18 cellular contexts compared by ENCODE assay signal in the genomic region with DNA sequence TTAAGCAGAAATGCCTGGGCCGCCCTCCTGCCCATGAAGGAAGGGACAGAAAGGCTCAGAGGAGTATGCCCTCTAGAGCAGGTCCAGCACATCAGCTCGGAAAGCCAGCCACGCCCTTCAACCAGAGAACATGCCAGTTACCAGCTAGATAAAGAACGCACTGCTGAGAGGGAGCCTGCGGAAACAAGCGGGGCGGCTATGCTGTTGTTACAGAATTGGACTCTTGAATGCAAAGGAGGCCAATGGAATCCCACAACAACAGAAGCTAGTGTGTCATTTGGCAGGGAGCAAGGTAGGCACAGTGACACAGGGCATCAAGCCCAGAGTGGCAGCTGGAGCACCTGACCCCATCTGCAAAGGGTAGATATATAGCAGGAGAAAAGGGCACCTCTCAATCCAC.
DNase-seq lines count a peak whose midpoint lies in the region; ATAC-seq, FAIRE-seq and TF ChIP-seq lines count a peak whose summit lies in the region.
"Had no signal": no experiment of that assay in that cellular context is flagged by ENCODE, and none has a peak within 500 bp of the region (broad histone marks: within the 10 kb centered on the region; RNA-seq: fewer than 3 reads in every experiment).

No MANE protein-coding gene starts in this region.

- H3K27ac ChIP-seq in liver (ENCODE audit: low read depth in 1 of 2, low read length in 2 of 2) (no peak overlapping the region), HepG2 (ENCODE audit: extremely low read length, insufficient read depth, low read length) (no peak overlapping the region), right lobe of liver (peak overlapping the region in 1 of 3 donors; percentile 56), aorta (ENCODE audit: low read depth in 1 of 2, low read length in 2 of 2) (no peak overlapping the region), SJCRH30 (no peak overlapping the region)
- H3K27ac ChIP-seq: thyroid gland had no signal

- 55% methylated on average over 7 of the region's 7 CpGs for WGBS in liver
- 49% methylated on average over 7 of the region's 7 CpGs for WGBS in HepG2 (ENCODE audit: low lambda C conversion rate)
- 38% methylated on average over 3 of the region's 7 CpGs for WGBS in right lobe of liver (ENCODE audit: insufficient coverage, low coverage, low lambda C conversion rate, missing lambda C conversion rate)
- WGBS in aorta, 2 donors, result 79 to 90% methylated on average over 7 of the region's 7 CpGs

- no peak overlapping the region for H3K4me3 Mint-ChIP-seq in central memory CD8-positive, alpha-beta T cell
- H3K4me3 Mint-ChIP-seq: activated naive CD8-positive, alpha-beta T cell; activated T-cell treated with anti-CD3 and anti-CD28 coated beads, Interleukin-2, amount 50 U/mL, for 24 hours; brain; stimulated activated naive B cell treated with anti-CD40 and anti-IgM and Interleukin-4, amounts not matched to agents 10 μg/mL and 1 μg/mL and 100 μg/mL, for 72 hours had no signal

- no peaks in the 10 kb centered on the region for H3K27me3 Mint-ChIP-seq in central memory CD8-positive, alpha-beta T cell
- H3K27me3 Mint-ChIP-seq: activated T-cell treated with anti-CD3 and anti-CD28 coated beads, Interleukin-2, amount 50 U/mL, for 24 hours; brain had no signal

- H3K4me3 ChIP-seq in liver (ENCODE audit: low read depth in 1 of 3, low read length in 3 of 3) (no peak overlapping the region), HepG2 (replicated peaks in 1 of 3; ENCODE audit: insufficient read depth in 1 of 3, low read depth in 2 of 3, low read length in 3 of 3) (no peak overlapping the region), right lobe of liver (no peak overlapping the region), aorta (ENCODE audit: low read length in 2 of 2) (no peak overlapping the region), SJCRH30 (no peak overlapping the region)
- H3K4me3 ChIP-seq: thyroid gland had no signal

- in situ Hi-C loops in HepG2 (cut with HindIII; ENCODE audit: extremely low pct_ligation_motif_present, low pct_unique_long_range_greater_than_20kb), result no loop called here

- ATAC-seq in HepG2 (no peak), right lobe of liver (peak; percentile 74 to 82 (median 78)), aorta (ENCODE audit: low FRiP score) (peak; percentile 19), HG02885 (IDR thresholded peaks at IDR 0.05; ENCODE audit: poor library complexity, unreplicated experiment) (no peak)
- no peak for ATAC-seq in central memory CD8-positive, alpha-beta T cell (replicated peaks; ENCODE audit: extremely low read depth, poor library complexity, severe bottlenecking)
- ATAC-seq: PC-3 had no signal

- CTCF ChIA-PET in HepG2 (lab: Yijun Ruan, JAX; ENCODE audit: low intra/inter-chr PET ratio, low total read pairs), result no interaction called here

- no peak overlapping the region for H3K9ac ChIP-seq in liver (ENCODE audit: low read depth in 1 of 2, low read length in 2 of 2)
- no peak overlapping the region for H3K9ac ChIP-seq in HepG2 (ENCODE audit: insufficient read depth, low read depth, low read length)

- peak; percentile 39 to 42 for TF ChIP-seq RAD21 in liver (IDR thresholded peaks at IDR 0.05)
- TF ChIP-seq RAD21 in HepG2 (CRISPR knock-in tag; IDR thresholded peaks at IDR 0.05), result no peak

- H3K4me1 ChIP-seq in liver (ENCODE audit: control insufficient read depth in 4 of 4, insufficient read depth in 4 of 4, low read length in 3 of 4), result peaks cover 4 to 14% (median 9%) of the 10 kb centered on the region in 4 donors
- no peaks in the 10 kb centered on the region for H3K4me1 ChIP-seq in HepG2 (ENCODE audit: insufficient read depth, low read length)
- peaks cover 0 to 22% (median 6%) of the 10 kb centered on the region in 4 donors for H3K4me1 ChIP-seq in right lobe of liver
- peaks cover 0 to 2% of the 10 kb centered on the region in 2 donors for H3K4me1 ChIP-seq in aorta (ENCODE audit: control insufficient read depth in 1 of 2, insufficient read depth in 2 of 2, low read length in 2 of 2)
- no peaks in the 10 kb centered on the region for H3K4me1 ChIP-seq in SJCRH30
- H3K4me1 ChIP-seq: thyroid gland had no signal

- TF ChIP-seq CTCF in liver (IDR thresholded peaks at IDR 0.05; ENCODE audit: low read depth, low read length, missing input control) (no peak), HepG2 (CRISPR knock-in tag; IDR thresholded peaks at IDR 0.05) (no peak), right lobe of liver (IDR thresholded peaks at IDR 0.05) (peak in 1 of 4 donors; percentile 8)

- peak overlapping the region; percentile 23 for H3K27ac Mint-ChIP-seq in central memory CD8-positive, alpha-beta T cell (ENCODE audit: low read depth)
- H3K27ac Mint-ChIP-seq: activated naive CD8-positive, alpha-beta T cell; activated T-cell treated with anti-CD3 and anti-CD28 coated beads, Interleukin-2, amount 50 U/mL, for 24 hours; stimulated activated naive B cell treated with anti-CD40 and anti-IgM and Interleukin-4, amounts not matched to agents 10 μg/mL and 1 μg/mL and 100 μg/mL, for 72 hours had no signal

- intact Hi-C loops in HepG2 (cut with micrococcal nuclease; ENCODE audit: unreplicated experiment), result no loop called here
- intact Hi-C loops in right lobe of liver (cut with DNase I), result no loop called here
- intact Hi-C loops in aorta (cut with DNase I), result no loop called here

- H3K27me3 ChIP-seq in liver (ENCODE audit: control insufficient read depth in 4 of 4, insufficient read depth in 4 of 4, low read length in 3 of 4), result no peaks in the 10 kb centered on the region
- no peaks in the 10 kb centered on the region for H3K27me3 ChIP-seq in HepG2 (ENCODE audit: control insufficient read depth in 1 of 2, insufficient read depth in 2 of 2, low read length in 2 of 2)
- H3K27me3 ChIP-seq in right lobe of liver, result no peaks in the 10 kb centered on the region
- no peaks in the 10 kb centered on the region for H3K27me3 ChIP-seq in aorta (ENCODE audit: control insufficient read depth in 1 of 2, insufficient read depth in 2 of 2, low read length in 1 of 2)
- no peaks in the 10 kb centered on the region for H3K27me3 ChIP-seq in SJCRH30
- H3K27me3 ChIP-seq: thyroid gland had no signal

- H3K36me3 ChIP-seq in liver (ENCODE audit: control insufficient read depth in 4 of 4, insufficient read depth in 3 of 4, low read depth in 1 of 4, low read length in 3 of 4), result no peaks in the 10 kb centered on the region
- no peaks in the 10 kb centered on the region for H3K36me3 ChIP-seq in HepG2 (replicated peaks in 1 of 2; ENCODE audit: control insufficient read depth in 1 of 2, insufficient read depth in 2 of 2, low read length in 2 of 2)
- no peaks in the 10 kb centered on the region for H3K36me3 ChIP-seq in right lobe of liver
- H3K36me3 ChIP-seq in aorta (ENCODE audit: control insufficient read depth in 1 of 2, insufficient read depth in 2 of 2, low read length in 1 of 2), result no peaks in the 10 kb centered on the region
- no peaks in the 10 kb centered on the region for H3K36me3 ChIP-seq in SJCRH30
- H3K36me3 ChIP-seq: thyroid gland had no signal

- H3K9me3 Mint-ChIP-seq in central memory CD8-positive, alpha-beta T cell, result no peaks in the 10 kb centered on the region
- H3K9me3 Mint-ChIP-seq: activated T-cell treated with anti-CD3 and anti-CD28 coated beads, Interleukin-2, amount 50 U/mL, for 24 hours had no signal

- no peak overlapping the region for H3K4me2 ChIP-seq in HepG2 (ENCODE audit: low read depth, low read length)

- TF ChIP-seq POLR2A in HepG2 (IDR thresholded peaks at IDR 0.05; ENCODE audit: insufficient read depth in 1 of 2, low read depth in 2 of 2, low read length in 2 of 2) (no peak), right lobe of liver (IDR thresholded peaks at IDR 0.05) (no peak)

- no peaks in the 10 kb centered on the region for H3K79me2 ChIP-seq in HepG2 (ENCODE audit: insufficient read depth, low read length)

- H3K36me3 Mint-ChIP-seq in central memory CD8-positive, alpha-beta T cell (ENCODE audit: insufficient read depth), result no peaks in the 10 kb centered on the region
- H3K36me3 Mint-ChIP-seq: brain; stimulated activated naive B cell treated with anti-CD40 and anti-IgM and Interleukin-4, amounts not matched to agents 10 μg/mL and 1 μg/mL and 100 μg/mL, for 72 hours had no signal

- DNase-seq in HepG2 (ENCODE audit: low spot score), result no peak
- no peak for DNase-seq in central memory CD8-positive, alpha-beta T cell (ENCODE audit: low spot score in 2 of 2)
- peak; percentile 51 to 83 (median 75) for DNase-seq in right lobe of liver
- no peak for DNase-seq in aorta
- DNase-seq in SJCRH30, result no peak
- no peak for DNase-seq in T-helper 9 cell
- DNase-seq: activated T-cell treated with anti-CD3 and anti-CD28 coated beads, Interleukin-2, amount 50 U/mL, for 24 hours; EL; NCI-H774; PC-3; retina; stimulated activated naive B cell treated with anti-CD40 and anti-IgM and Interleukin-4, amounts not matched to agents 10 μg/mL and 1 μg/mL and 100 μg/mL, for 72 hours; thyroid gland had no signal

- no peak overlapping the region for H2AFZ ChIP-seq in HepG2 (ENCODE audit: low read length)

- no peak for TF ChIP-seq EP300 in HepG2 (IDR thresholded peaks at IDR 0.05; ENCODE audit: low read depth in 2 of 2, low read length in 2 of 2)
- no peak for TF ChIP-seq EP300 in HepG2 (CRISPR knock-in tag; IDR thresholded peaks at IDR 0.05; ENCODE audit: borderline replicate concordance)

- BruUV-seq in HepG2 (replicated peaks; lab: Mats Ljungman, UMichigan), result no TSS peak

- FAIRE-seq in HepG2 (lab: Jason Lieb, UNC), result no peak
- FAIRE-seq: GM18507 had no signal

- H4K20me1 ChIP-seq in HepG2 (ENCODE audit: insufficient read depth, low read length), result no peaks in the 10 kb centered on the region

- POLR2A ChIA-PET in HepG2 (lab: Yijun Ruan, JAX), result no interaction called here

- H3K4me1 Mint-ChIP-seq in central memory CD8-positive, alpha-beta T cell, result peaks cover 25% of the 10 kb centered on the region

- H3K9me3 ChIP-seq in liver (ENCODE audit: control insufficient read depth in 4 of 4, low read length in 3 of 4), result no peaks in the 10 kb centered on the region
- H3K9me3 ChIP-seq in HepG2 (ENCODE audit: low read length), result no peaks in the 10 kb centered on the region
- H3K9me3 ChIP-seq in right lobe of liver, result no peaks in the 10 kb centered on the region
- H3K9me3 ChIP-seq in aorta (ENCODE audit: control insufficient read depth, low read length), result no peaks in the 10 kb centered on the region
- H3K9me3 ChIP-seq in SJCRH30 (replicated peaks), result no peaks in the 10 kb centered on the region
- H3K9me3 ChIP-seq: thyroid gland had no signal

TF ChIP-seq in liver, 16 proteins besides CTCF, POLR2A, EP300 and RAD21 (continues in another document):
- TF ChIP-seq FOXA2 (IDR thresholded peaks at IDR 0.05) (no peak), GABPA (IDR thresholded peaks at IDR 0.05 in 1 of 2, conservative IDR thresholded peaks at IDR 0.05 in 1 of 2) (no peak)
- TF ChIP-seq, protein P1, sequence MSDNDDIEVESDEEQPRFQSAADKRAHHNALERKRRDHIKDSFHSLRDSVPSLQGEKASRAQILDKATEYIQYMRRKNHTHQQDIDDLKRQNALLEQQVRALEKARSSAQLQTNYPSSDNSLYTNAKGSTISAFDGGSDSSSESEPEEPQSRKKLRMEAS (IDR thresholded peaks at IDR 0.05), result peak; percentile 30

TF ChIP-seq in HepG2, 621 proteins besides CTCF, POLR2A, EP300 and RAD21 (continues in another document):
- no peak for TF ChIP-seq KMT2B (CRISPR knock-in tag; IDR thresholded peaks at IDR 0.05)
- TF ChIP-seq REXO4 (CRISPR knock-in tag; IDR thresholded peaks at IDR 0.05; ENCODE audit: borderline replicate concordance), result no peak
- TF ChIP-seq ZSCAN29 (CRISPR knock-in tag; conservative IDR thresholded peaks at IDR 0.05), result no peak
- no peak for TF ChIP-seq ZFP1 (CRISPR knock-in tag; IDR thresholded peaks at IDR 0.05)
- no peak for TF ChIP-seq ZNF772 (CRISPR knock-in tag; IDR thresholded peaks at IDR 0.05)

Comparison
In these comparisons a context has a peak if more than half of its experiments do, and no peak if none do; other contexts are left out.
1. ATAC-seq: peak in right lobe of liver (4 of 4) and aorta (single experiment); none in HepG2 (single experiment), central memory CD8-positive, alpha-beta T cell (single experiment) and HG02885 (single experiment).
2. DNase-seq: peak in right lobe of liver (3 of 3); none in HepG2 (single experiment), central memory CD8-positive, alpha-beta T cell (0 of 2), aorta (0 of 2), SJCRH30 (0 of 2) and T-helper 9 cell (single experiment).